In the genomic region with DNA sequence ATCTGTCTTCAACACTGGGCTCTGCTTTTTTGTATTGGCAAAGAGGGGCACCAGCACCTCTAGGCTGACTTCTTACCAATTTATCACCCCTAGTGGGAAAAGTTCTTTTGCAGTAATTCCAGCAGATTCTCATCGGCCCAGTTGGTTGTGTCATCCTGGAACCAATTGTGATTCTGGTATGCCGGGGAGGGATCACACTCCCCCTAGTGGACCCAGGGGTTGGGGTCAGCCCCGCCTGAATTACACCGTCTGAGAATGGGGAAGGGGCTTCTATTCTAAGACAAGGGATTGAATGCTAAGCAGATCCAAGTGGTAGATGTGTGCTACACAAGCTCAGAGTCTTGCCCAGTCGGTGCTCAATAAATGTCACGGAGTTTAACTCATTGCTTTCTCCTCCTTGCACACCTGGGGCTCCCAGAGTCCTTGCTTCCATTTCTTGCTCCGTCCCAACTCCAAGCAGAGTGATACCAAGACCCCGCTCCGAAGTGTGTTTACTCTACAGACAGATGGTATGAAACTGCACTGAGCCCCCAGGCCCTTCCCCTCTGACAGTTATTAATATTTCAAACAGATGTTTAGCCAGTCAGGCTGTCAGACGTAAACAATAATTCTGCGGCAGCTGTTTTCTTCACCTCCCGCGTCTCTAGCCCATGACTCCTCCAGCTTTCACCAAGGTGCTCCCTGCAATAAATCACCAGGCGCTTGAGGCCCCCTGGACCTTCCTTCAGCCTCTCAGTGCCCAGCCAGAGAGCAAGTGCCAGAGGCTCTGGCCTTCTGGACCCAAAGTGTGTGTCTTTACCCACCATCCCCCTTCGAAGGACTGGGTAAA, we compare ENCODE assay signal across 11 cellular contexts.
A peak's percentile ranks its signal among the peaks of the same experiment; 100 is the strongest.
DNase-seq lines count a peak whose midpoint lies in the region; ATAC-seq, FAIRE-seq and TF ChIP-seq lines count a peak whose summit lies in the region.
"Had no signal": no experiment of that assay in that cellular context is flagged by ENCODE, and none has a peak within 500 bp of the region (broad histone marks: within the 10 kb centered on the region; RNA-seq: fewer than 3 reads in every experiment).

No MANE protein-coding gene starts in this region.

- TF ChIP-seq POLR2A in K562 (conservative IDR thresholded peaks at IDR 0.05) (no peak), right lobe of liver (IDR thresholded peaks at IDR 0.05) (no peak)

- peaks cover 7% of the 10 kb centered on the region for H3K4me1 Mint-ChIP-seq in activated naive CD8-positive, alpha-beta T cell treated with anti-CD3 and anti-CD28 coated beads for 36 hours
- no peaks in the 10 kb centered on the region for H3K4me1 Mint-ChIP-seq in activated T-cell treated with anti-CD3 and anti-CD28 coated beads, Interleukin-2, amount 50 U/mL, for 24 hours (ENCODE audit: low read depth)

- no peaks in the 10 kb centered on the region for H3K79me2 ChIP-seq in K562 (ENCODE audit: control insufficient read depth, insufficient read depth, low read length)

- peak overlapping the region; percentile 61 for H3K4me2 ChIP-seq in K562 (ENCODE audit: insufficient read depth, low read length)

- no peak overlapping the region for H3K4me3 Mint-ChIP-seq in activated naive CD8-positive, alpha-beta T cell treated with anti-CD3 and anti-CD28 coated beads for 36 hours
- no peak overlapping the region for H3K4me3 Mint-ChIP-seq in activated T-cell treated with anti-CD3 and anti-CD28 coated beads, Interleukin-2, amount 50 U/mL, for 24 hours

- no peaks in the 10 kb centered on the region for H3K9me3 ChIP-seq in K562 (replicated peaks; ENCODE audit: control insufficient read depth, insufficient read depth, low read depth, low read length)
- no peaks in the 10 kb centered on the region for H3K9me3 ChIP-seq in right lobe of liver
- H3K9me3 ChIP-seq: sigmoid colon had no signal

- peak; percentile 51 for TF ChIP-seq CTCF in BJ (IDR thresholded peaks at IDR 0.05; ENCODE audit: insufficient read depth, low read depth, low read length)
- peak; percentile 80 to 95 (median 90) for TF ChIP-seq CTCF in K562 (IDR thresholded peaks at IDR 0.05 in 2 of 3, conservative IDR thresholded peaks at IDR 0.05 in 1 of 3; ENCODE audit: insufficient read depth in 2 of 3, low read depth in 1 of 3, low read length in 3 of 3)
- TF ChIP-seq CTCF in right lobe of liver (IDR thresholded peaks at IDR 0.05) = peak; percentile 35 to 43 (median 39)

- no peaks in the 10 kb centered on the region for H3K27me3 Mint-ChIP-seq in activated naive CD8-positive, alpha-beta T cell treated with anti-CD3 and anti-CD28 coated beads for 36 hours
- no peaks in the 10 kb centered on the region for H3K27me3 Mint-ChIP-seq in activated T-cell treated with anti-CD3 and anti-CD28 coated beads, Interleukin-2, amount 50 U/mL, for 24 hours

- intact Hi-C loops in K562 (cut with micrococcal nuclease) (loop anchor here (5.0 kb wide), 1 partner anchor 35 kb away; no protein-coding TSS in a partner anchor), right lobe of liver (cut with DNase I) (no loop called here)

- peak; percentile 84 for FAIRE-seq in K562 (lab: Jason Lieb, UNC)

- peak; percentile 43 to 86 for TF ChIP-seq RAD21 in K562 (CRISPR knock-in tag; conservative IDR thresholded peaks at IDR 0.05 in 1 of 2, IDR thresholded peaks at IDR 0.05 in 1 of 2)

- H3K4me3 ChIP-seq in BJ (ENCODE audit: low read depth, low read length) (no peak overlapping the region), K562 (no peak overlapping the region), right lobe of liver (no peak overlapping the region)
- H3K4me3 ChIP-seq: sigmoid colon had no signal

- no peaks in the 10 kb centered on the region for H4K20me1 ChIP-seq in K562 (replicated peaks; ENCODE audit: control insufficient read depth, insufficient read depth, low read length)

- peaks cover 11% of the 10 kb centered on the region for H3K27me3 ChIP-seq in BJ (ENCODE audit: control insufficient read depth, insufficient read depth, low read length)
- no peaks in the 10 kb centered on the region for H3K27me3 ChIP-seq in K562 (ENCODE audit: control insufficient read depth in 2 of 2, insufficient read depth in 2 of 2, low read length in 2 of 2)
- no peaks in the 10 kb centered on the region for H3K27me3 ChIP-seq in right lobe of liver
- H3K27me3 ChIP-seq: sigmoid colon had no signal

- H3K36me3 ChIP-seq in BJ (ENCODE audit: control insufficient read depth, insufficient read depth, low read length) (no peaks in the 10 kb centered on the region), K562 (ENCODE audit: control insufficient read depth, insufficient read depth, low read length) (no peaks in the 10 kb centered on the region), right lobe of liver (no peaks in the 10 kb centered on the region)
- H3K36me3 ChIP-seq: sigmoid colon had no signal

- H2AFZ ChIP-seq in K562 (ENCODE audit: low read depth, low read length) = peak overlapping the region; percentile 97

- H3K9me3 Mint-ChIP-seq in activated naive CD8-positive, alpha-beta T cell treated with anti-CD3 and anti-CD28 coated beads for 36 hours = no peaks in the 10 kb centered on the region
- no peaks in the 10 kb centered on the region for H3K9me3 Mint-ChIP-seq in activated T-cell treated with anti-CD3 and anti-CD28 coated beads, Interleukin-2, amount 50 U/mL, for 24 hours
- H3K9me3 Mint-ChIP-seq: activated naive CD4-positive, alpha-beta T cell treated with anti-CD3 and anti-CD28 coated beads, Interleukin-2, amount 50 U/mL, for 72 hours had no signal

- TF ChIP-seq EP300 in K562 (IDR thresholded peaks at IDR 0.05; ENCODE audit: low read length) = peak; percentile 6; the same call in 1 of the 2 replicates

- POLR2A ChIA-PET in BJ (lab: Charles Lee) (no interaction called here), K562 (lab: Yijun Ruan, JAX) (interaction anchor here (1.0 to 3.4 kb wide), 5 partner anchors 9 to 66 kb away, joined by 3 to 13 read pairs (median 4); no protein-coding TSS in a partner anchor)

- BruUV-seq in K562 (replicated peaks; lab: Mats Ljungman, UMichigan) = no TSS peak

- in situ Hi-C loops in K562 (cut with MboI) = no loop called here

- H3K4me1 ChIP-seq in K562 (replicated peaks in 1 of 2; ENCODE audit: control insufficient read depth in 2 of 2, insufficient read depth in 2 of 2, low read length in 2 of 2) (peaks cover 39 to 62% of the 10 kb centered on the region in 2 experiments), right lobe of liver (peaks cover 0 to 14% (median 9%) of the 10 kb centered on the region in 4 donors)
- H3K4me1 ChIP-seq: sigmoid colon had no signal

- H3K27ac Mint-ChIP-seq in activated naive CD8-positive, alpha-beta T cell treated with anti-CD3 and anti-CD28 coated beads for 36 hours = no peak overlapping the region
- H3K27ac Mint-ChIP-seq in activated T-cell treated with anti-CD3 and anti-CD28 coated beads, Interleukin-2, amount 50 U/mL, for 24 hours = no peak overlapping the region
- H3K27ac Mint-ChIP-seq: activated naive CD4-positive, alpha-beta T cell treated with anti-CD3 and anti-CD28 coated beads, Interleukin-2, amount 50 U/mL, for 72 hours had no signal

- 11% methylated on average over 15 of the region's 15 CpGs for WGBS in K562 (ENCODE audit: insufficient coverage, low coverage, missing lambda C conversion rate)
- 68% methylated on average over 14 of the region's 15 CpGs for WGBS in right lobe of liver (ENCODE audit: insufficient coverage, low coverage, low lambda C conversion rate, missing lambda C conversion rate)

- ATAC-seq in K562 (peak; percentile 79), right lobe of liver (peak; percentile 12 to 59 (median 38)), GM21723 (IDR thresholded peaks at IDR 0.05; ENCODE audit: unreplicated experiment) (no peak)
- ATAC-seq: activated naive CD4-positive, alpha-beta T cell treated with anti-CD3 and anti-CD28 coated beads, Interleukin-2, amount 50 U/mL, for 72 hours had no signal

- no peaks in the 10 kb centered on the region for H3K36me3 Mint-ChIP-seq in activated naive CD8-positive, alpha-beta T cell treated with anti-CD3 and anti-CD28 coated beads for 36 hours
- no peaks in the 10 kb centered on the region for H3K36me3 Mint-ChIP-seq in activated T-cell treated with anti-CD3 and anti-CD28 coated beads, Interleukin-2, amount 50 U/mL, for 24 hours (ENCODE audit: low read depth)
- H3K36me3 Mint-ChIP-seq: activated naive CD4-positive, alpha-beta T cell treated with anti-CD3 and anti-CD28 coated beads, Interleukin-2, amount 50 U/mL, for 72 hours had no signal

- peak overlapping the region; percentile 45 to 78 for H3K9ac ChIP-seq in K562 (ENCODE audit: insufficient read depth in 1 of 2, low read depth in 2 of 2, low read length in 2 of 2)

- CTCF ChIA-PET in BJ (lab: Yijun Ruan, JAX) (interaction anchor here (1.6 kb wide), 1 partner anchor 15 kb away, joined by 3 read pairs; no protein-coding TSS in a partner anchor), K562 (lab: Yijun Ruan, JAX; ENCODE audit: low intra/inter-chr PET ratio) (interaction anchor here (0.7 to 1.0 kb wide), 2 partner anchors 13 to 264 kb away, joined by 3 read pairs; no protein-coding TSS in a partner anchor)

- DNase-seq in BJ (ENCODE audit: low read depth) = no peak
- peak; percentile 42 for DNase-seq in HuH-7 (ENCODE audit: low spot score)
- peak; percentile 72 to 88 (median 80) for DNase-seq in K562 (ENCODE audit: extremely low read depth in 1 of 4, low spot score in 3 of 4)
- DNase-seq in right lobe of liver = no peak
- no peak for DNase-seq in activated naive CD8-positive, alpha-beta T cell treated with anti-CD3 and anti-CD28 coated beads for 36 hours
- DNase-seq in NCI-H187 (lab: John Stamatoyannopoulos, UW) = no peak
- DNase-seq in activated T-cell treated with anti-CD3 and anti-CD28 coated beads, Interleukin-2, amount 50 U/mL, for 24 hours = no peak
- DNase-seq: sigmoid colon, T-helper 2 cell had no signal

- no peaks in the 10 kb centered on the region for H3K9me1 ChIP-seq in K562 (ENCODE audit: control insufficient read depth, insufficient read depth, low read length)

- H3K27ac ChIP-seq in K562 (ENCODE audit: extremely low read depth, low read depth, low read length) (peak overlapping the region; percentile 78), right lobe of liver (no peak overlapping the region)
- H3K27ac ChIP-seq: sigmoid colon had no signal

TF ChIP-seq in K562, 482 proteins besides CTCF, POLR2A, EP300 and RAD21 (continues in another document):
- TF ChIP-seq CBFA2T3 (IDR thresholded peaks at IDR 0.05) (no peak), ATF7 (IDR thresholded peaks at IDR 0.05) (peak; percentile 71; the same call in 1 of the 2 replicates)
- TF ChIP-seq, protein P1, sequence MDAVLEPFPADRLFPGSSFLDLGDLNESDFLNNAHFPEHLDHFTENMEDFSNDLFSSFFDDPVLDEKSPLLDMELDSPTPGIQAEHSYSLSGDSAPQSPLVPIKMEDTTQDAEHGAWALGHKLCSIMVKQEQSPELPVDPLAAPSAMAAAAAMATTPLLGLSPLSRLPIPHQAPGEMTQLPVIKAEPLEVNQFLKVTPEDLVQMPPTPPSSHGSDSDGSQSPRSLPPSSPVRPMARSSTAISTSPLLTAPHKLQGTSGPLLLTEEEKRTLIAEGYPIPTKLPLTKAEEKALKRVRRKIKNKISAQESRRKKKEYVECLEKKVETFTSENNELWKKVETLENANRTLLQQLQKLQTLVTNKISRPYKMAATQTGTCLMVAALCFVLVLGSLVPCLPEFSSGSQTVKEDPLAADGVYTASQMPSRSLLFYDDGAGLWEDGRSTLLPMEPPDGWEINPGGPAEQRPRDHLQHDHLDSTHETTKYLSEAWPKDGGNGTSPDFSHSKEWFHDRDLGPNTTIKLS (IDR thresholded peaks at IDR 0.05; ENCODE audit: borderline replicate concordance, low read depth) = no peak

Comparison
In these comparisons a context has a peak if more than half of its experiments do, and no peak if none do; other contexts are left out.
1. DNase-seq: peak in HuH-7 (single experiment) and K562 (4 of 4); none in BJ (single experiment), right lobe of liver (0 of 3), activated naive CD8-positive, alpha-beta T cell treated with anti-CD3 and anti-CD28 coated beads for 36 hours (single experiment), NCI-H187 (0 of 2) and activated T-cell treated with anti-CD3 and anti-CD28 coated beads, Interleukin-2, amount 50 U/mL, for 24 hours (single experiment).
2. CTCF ChIP-seq: peak in every context shown above with its lines; median percentile 90 in K562; 51 in BJ; 39 in right lobe of liver.